ENCODE assay signal across 30 cellular contexts in the genomic region with DNA sequence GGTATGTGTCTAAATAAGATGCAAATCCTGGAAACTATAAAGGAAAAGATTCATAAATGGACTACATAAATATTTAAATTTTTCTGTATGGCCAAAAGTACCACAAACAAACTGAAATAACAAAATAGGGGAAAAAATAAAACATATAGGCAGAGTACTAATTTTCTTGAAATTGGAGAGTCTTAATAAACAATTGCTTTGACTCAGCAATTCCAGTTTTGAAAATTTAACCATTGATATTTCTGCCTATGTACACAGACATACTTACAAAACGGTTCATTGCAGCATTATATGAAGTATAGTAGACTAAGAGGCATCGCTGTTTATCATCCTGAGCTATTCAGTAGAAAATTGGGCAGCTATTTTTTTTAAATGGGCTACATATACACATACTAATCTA.
"Had no signal": no experiment of that assay in that cellular context is flagged by ENCODE, and none has a peak within 500 bp of the region (broad histone marks: within the 10 kb centered on the region; RNA-seq: fewer than 3 reads in every experiment).

No MANE protein-coding gene starts in this region.

- H3K27me3 ChIP-seq: hepatocyte, left lung, pancreas, stomach, testis, thyroid gland, transverse colon, upper lobe of left lung, vagina had no signal

- H3K4me1 Mint-ChIP-seq: naive thymus-derived CD4-positive, alpha-beta T cell; stimulated activated naive B cell treated with anti-CD40 and anti-IgM and Interleukin-4, amounts not matched to agents 10 μg/mL and 1 μg/mL and 100 μg/mL, for 72 hours had no signal

- H3K36me3 Mint-ChIP-seq: natural killer cell treated with Interleukin-12 subunit alpha and Interleukin-12 subunit beta and Interleukin-15 and Interleukin-18, amount 100 ng/mL, for 72 hours; stimulated activated naive B cell treated with anti-CD40 and anti-IgM and Interleukin-4, amounts not matched to agents 10 μg/mL and 1 μg/mL and 100 μg/mL, for 72 hours had no signal

- H2AFZ ChIP-seq: hepatocyte had no signal

- DNase-seq: kidney; left colon; left lung; lower lobe of right lung; mesendoderm; midbrain; mucosa of descending colon; naive thymus-derived CD4-positive, alpha-beta T cell; nucleus accumbens; pancreas; posterior cingulate gyrus; retina; right cardiac atrium; stimulated activated CD4-positive, alpha-beta T cell treated with anti-CD3 and anti-CD28 coated beads, Interleukin-12 subunit alpha, Interleukin-12 subunit beta, amount 100 ng/mL, for 4 hours; stimulated activated CD4-positive, alpha-beta T cell treated with anti-CD3 and anti-CD28 coated beads, Interleukin-15, amount 100 ng/mL, for 24 hours; stimulated activated CD4-positive, alpha-beta T cell treated with anti-CD3 and anti-CD28 coated beads, Interleukin-2, amount 100 ng/mL, for 24 hours; stimulated activated CD4-positive, alpha-beta T cell treated with anti-CD3 and anti-CD28 coated beads, Interleukin-4, amount 100 ng/mL, for 1 hour; stimulated activated naive B cell treated with anti-CD40 and anti-IgM and Interleukin-4, amounts not matched to agents 10 μg/mL and 1 μg/mL and 100 μg/mL, for 72 hours; stimulated activated naive CD8-positive, alpha-beta T cell treated with anti-CD3 and anti-CD28 coated beads, Interleukin-15, Interleukin-2, amounts not matched to agents 100 U/mL and 50 U/mL, for 24 hours; stomach; testis; thyroid gland; transverse colon; upper lobe of left lung had no signal

- H3K4me3 Mint-ChIP-seq: naive thymus-derived CD4-positive, alpha-beta T cell; natural killer cell treated with Interleukin-12 subunit alpha and Interleukin-12 subunit beta and Interleukin-15 and Interleukin-18, amount 100 ng/mL, for 72 hours; neural crest cell; stimulated activated naive B cell treated with anti-CD40 and anti-IgM and Interleukin-4, amounts not matched to agents 10 μg/mL and 1 μg/mL and 100 μg/mL, for 72 hours had no signal

- H3K27ac ChIP-seq: hepatocyte, left lung, lower lobe of right lung, pancreas, prostate gland, skin epidermis, stomach, testis, thyroid gland, transverse colon, upper lobe of left lung, vagina had no signal

- H3K36me3 ChIP-seq: left lung, lower lobe of right lung, pancreas, prostate gland, stomach, thyroid gland, transverse colon, upper lobe of left lung, vagina had no signal

- H3K4me2 ChIP-seq: hepatocyte had no signal

- FAIRE-seq: kidney, pancreas had no signal

- H3K4me1 ChIP-seq: left lung, lower lobe of right lung, pancreas, prostate gland, stomach, thyroid gland, transverse colon, upper lobe of left lung, vagina had no signal

- H3K9me3 ChIP-seq: left lung, lower lobe of right lung, mucosa of descending colon, pancreas, prostate gland, testis, thyroid gland, transverse colon, upper lobe of left lung, vagina had no signal

- H3K27me3 Mint-ChIP-seq: naive thymus-derived CD4-positive, alpha-beta T cell; stimulated activated naive B cell treated with anti-CD40 and anti-IgM and Interleukin-4, amounts not matched to agents 10 μg/mL and 1 μg/mL and 100 μg/mL, for 72 hours had no signal

- H3K27ac Mint-ChIP-seq: naive thymus-derived CD4-positive, alpha-beta T cell; natural killer cell treated with Interleukin-12 subunit alpha and Interleukin-12 subunit beta and Interleukin-15 and Interleukin-18, amount 100 ng/mL, for 72 hours; stimulated activated naive B cell treated with anti-CD40 and anti-IgM and Interleukin-4, amounts not matched to agents 10 μg/mL and 1 μg/mL and 100 μg/mL, for 72 hours had no signal

- H3K79me2 ChIP-seq: hepatocyte had no signal

- H3K4me3 ChIP-seq: hepatocyte, left lung, lower lobe of right lung, mucosa of descending colon, pancreas, prostate gland, skin epidermis, stomach, testis, thyroid gland, transverse colon, upper lobe of left lung, vagina had no signal
